ENCODE assay signal across 2 cellular contexts in genomic region chr19:5994407-5995165, GRCh38.
TF ChIP-seq lines count a peak whose summit lies in the region.

No MANE protein-coding gene starts in this region.

TF ChIP-seq in SK-N-SH, 30 proteins besides CTCF, POLR2A, EP300 and RAD21 (continued from another document):
- TF ChIP-seq TCF12 (IDR thresholded peaks at IDR 0.05) (no peak), ZBTB33 (IDR thresholded peaks at IDR 0.05; ENCODE audit: borderline replicate concordance, low read depth) (no peak), EZH2phosphoT487 (IDR thresholded peaks at IDR 0.05; ENCODE audit: borderline replicate concordance, low read depth) (no peak), REST (IDR thresholded peaks at IDR 0.05; ENCODE audit: low read depth, low read length) (no peak), MXI1 (IDR thresholded peaks at IDR 0.05; ENCODE audit: low read depth, low read length) (no peak), SIN3A (IDR thresholded peaks at IDR 0.05; ENCODE audit: borderline replicate concordance, low read depth, low read length) (no peak), MAX (IDR thresholded peaks at IDR 0.05; ENCODE audit: low read depth) (no peak)

TF ChIP-seq in SK-N-SH treated with all-trans-retinoic acid at 6 μM for 48 hours, 23 proteins besides CTCF, POLR2A, EP300 and RAD21 (continued from another document):
- no peak for TF ChIP-seq CSRNP3 (CRISPR knock-in tag; IDR thresholded peaks at IDR 0.05)
- TF ChIP-seq ISL1 (CRISPR knock-in tag; IDR thresholded peaks at IDR 0.05): no peak
- no peak for TF ChIP-seq PATZ1 (CRISPR knock-in tag; IDR thresholded peaks at IDR 0.05; ENCODE audit: borderline replicate concordance)
- no peak for TF ChIP-seq POU6F1 (CRISPR knock-in tag; IDR thresholded peaks at IDR 0.05; ENCODE audit: borderline replicate concordance, low read depth)
- TF ChIP-seq ZFP3 (CRISPR knock-in tag; IDR thresholded peaks at IDR 0.05): no peak
- no peak for TF ChIP-seq RARB (CRISPR knock-in tag; IDR thresholded peaks at IDR 0.05)
- TF ChIP-seq ZC3H10 (CRISPR knock-in tag; IDR thresholded peaks at IDR 0.05): no peak
